25 cellular contexts compared by ENCODE assay signal in the genomic region with DNA sequence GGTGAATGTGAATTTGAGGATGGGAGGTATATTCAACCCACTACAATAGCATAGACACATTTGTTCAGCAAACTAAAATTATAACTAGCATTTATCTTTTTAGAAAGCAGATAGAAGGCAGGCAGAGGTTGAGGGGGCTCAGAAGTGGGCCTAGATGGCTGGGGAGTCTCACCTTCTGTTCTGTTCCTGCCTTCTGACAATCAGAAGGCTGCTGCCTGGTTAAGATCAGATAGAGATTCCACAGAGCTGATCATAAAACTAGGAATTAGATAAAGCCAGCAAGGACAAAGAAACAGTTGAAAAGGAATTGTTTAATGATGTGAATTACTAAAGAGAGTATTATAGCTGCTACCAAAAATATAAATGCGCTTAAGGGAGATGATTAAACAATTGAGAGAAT.
"Had no signal": no experiment of that assay in that cellular context is flagged by ENCODE, and none has a peak within 500 bp of the region (broad histone marks: within the 10 kb centered on the region; RNA-seq: fewer than 3 reads in every experiment).

No MANE protein-coding gene starts in this region.

- H3K27me3 ChIP-seq: esophagus muscularis mucosa, esophagus squamous epithelium, foreskin keratinocyte, gastrocnemius medialis, hepatocyte had no signal

- H3K27ac Mint-ChIP-seq: effector memory CD8-positive, alpha-beta T cell; endodermal cell had no signal

- H3K79me2 ChIP-seq: hepatocyte had no signal

- H3K4me1 ChIP-seq: esophagus muscularis mucosa, foreskin keratinocyte, gastrocnemius medialis, gastroesophageal sphincter had no signal

- H3K36me3 ChIP-seq: esophagus muscularis mucosa, esophagus squamous epithelium, gastrocnemius medialis, gastroesophageal sphincter, heart left ventricle, heart right ventricle had no signal

- ATAC-seq: effector memory CD8-positive, alpha-beta T cell; esophagus mucosa; foreskin keratinocyte; gastrocnemius medialis; gastroesophageal sphincter; heart left ventricle; heart right ventricle had no signal

- H3K9me3 ChIP-seq: esophagus muscularis mucosa, esophagus squamous epithelium, gastrocnemius medialis, gastroesophageal sphincter had no signal

- H3K4me3 ChIP-seq: coronary artery, dorsolateral prefrontal cortex, esophagus muscularis mucosa, esophagus squamous epithelium, gastrocnemius medialis, gastroesophageal sphincter, heart left ventricle, heart right ventricle, hepatocyte had no signal

- H3K4me1 Mint-ChIP-seq: endodermal cell had no signal

- H3K4me2 ChIP-seq: hepatocyte had no signal

- H2AFZ ChIP-seq: hepatocyte had no signal

- H3K4me3 Mint-ChIP-seq: dendritic cell treated with granulocyte-macrophage colony-stimulating factor and Interleukin-4, amounts not matched to agents 40 ng/mL and 50 ng/mL, for 4 days; effector memory CD8-positive, alpha-beta T cell; endodermal cell had no signal

- H3K27ac ChIP-seq: coronary artery, dorsolateral prefrontal cortex, epithelial cell of prostate, esophagus muscularis mucosa, esophagus squamous epithelium, foreskin keratinocyte, gastrocnemius medialis, gastroesophageal sphincter, heart left ventricle, heart right ventricle, hepatocyte had no signal

- DNase-seq: cortex of kidney; dermis blood vessel endothelial cell; dorsolateral prefrontal cortex; effector CD4-positive, alpha-beta T cell; effector CD8-positive, alpha-beta T cell; effector memory CD4-positive, alpha-beta T cell; effector memory CD8-positive, alpha-beta T cell; endodermal cell; erythroblast; esophagus squamous epithelium; foreskin fibroblast; foreskin keratinocyte; foreskin melanocyte; gastrocnemius medialis; glutamatergic neuron; head of caudate nucleus; heart left ventricle; heart right ventricle had no signal

- H3K9me3 Mint-ChIP-seq: dendritic cell treated with granulocyte-macrophage colony-stimulating factor and Interleukin-4, amounts not matched to agents 40 ng/mL and 50 ng/mL, for 4 days; effector memory CD8-positive, alpha-beta T cell; endodermal cell had no signal
